In the genomic region with DNA sequence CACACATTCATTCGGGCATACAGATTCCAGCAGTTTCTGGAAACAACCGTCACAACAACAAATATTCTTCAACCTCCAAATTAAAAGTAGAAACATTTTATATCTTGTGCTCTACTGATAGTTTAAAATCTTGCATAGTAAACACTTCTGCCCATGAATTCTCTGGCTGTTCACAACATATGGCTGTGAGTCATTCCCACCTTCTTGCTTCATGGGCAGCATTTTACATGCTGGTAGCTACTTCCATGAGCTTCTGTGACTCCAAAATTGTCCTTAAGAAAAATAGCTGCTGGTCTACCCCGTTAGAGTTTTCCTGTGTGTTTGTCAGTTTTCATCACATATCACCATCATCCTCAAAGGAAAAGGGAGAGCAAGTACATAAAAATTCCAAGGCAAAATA, we compare ENCODE assay signal across 20 cellular contexts. TPM values are rescaled to one million over a fixed set of nuclear protein-coding genes. Genes with fewer than 3 reads are reported as not detected.
DNase-seq lines count a peak whose midpoint lies in the region; TF ChIP-seq lines count a peak whose summit lies in the region.
"Had no signal": no experiment of that assay in that cellular context is flagged by ENCODE, and none has a peak within 500 bp of the region (broad histone marks: within the 10 kb centered on the region; RNA-seq: fewer than 3 reads in every experiment).

No MANE protein-coding gene starts in this region.

- H4K12ac ChIP-seq in trophoblast cell (ENCODE audit: low read depth, low read length): no peak overlapping the region

- DNase-seq in ELR (ENCODE audit: low read depth) (peak; percentile 16), astrocyte of the spinal cord (ENCODE audit: low read depth, low spot score) (peak; percentile 3), fibroblast of mammary gland (ENCODE audit: low read depth) (peak; percentile 39), trophoblast cell (peak; percentile 30 to 61), cardiac septum (ENCODE audit: low spot score) (no peak), retina (no peak), NCI-H446 treated with DMSO at 0.1 percent for 48 hours (lab: John Stamatoyannopoulos, UW) (no peak)
- DNase-seq: ACHN, DMS79 treated with DMSO at 0.1 percent for 48 hours, GDM1, H9, Kasumi-1, MM.1S, NCI-H1092 treated with DMSO at 0.1 percent for 48 hours, NCI-H2081 treated with DMSO at 0.1 percent for 48 hours, NCI-H510A, NCI-H82, OCI-M1, SHP77, SK-N-SH had no signal

- H3K23ac ChIP-seq in trophoblast cell (ENCODE audit: low read length): no peak overlapping the region

- no peak overlapping the region for H3K4ac ChIP-seq in trophoblast cell (ENCODE audit: low read depth, low read length)

- no peaks in the 10 kb centered on the region for H3K79me1 ChIP-seq in trophoblast cell (ENCODE audit: low read length)

- H3K27ac ChIP-seq in trophoblast cell (ENCODE audit: low read depth, low read length): no peak overlapping the region

- no peak overlapping the region for H4K8ac ChIP-seq in trophoblast cell (ENCODE audit: low read depth, low read length)

- TF ChIP-seq CTCF in astrocyte of the spinal cord (IDR thresholded peaks at IDR 0.05; ENCODE audit: low read depth, low read length) (no peak), fibroblast of mammary gland (conservative IDR thresholded peaks at IDR 0.05; ENCODE audit: control insufficient read depth, insufficient read depth, low read depth, low read length) (no peak)

- no peak overlapping the region for H2BK120ac ChIP-seq in trophoblast cell (ENCODE audit: insufficient read depth, low read length, poor library complexity)

- H2BK12ac ChIP-seq in trophoblast cell (ENCODE audit: low read length): no peak overlapping the region

- H3K18ac ChIP-seq in trophoblast cell (ENCODE audit: low read length): no peak overlapping the region

- no peak overlapping the region for H3K14ac ChIP-seq in trophoblast cell (ENCODE audit: low read length)

- H3K4me3 ChIP-seq in astrocyte of the spinal cord (ENCODE audit: low read depth, low read length) (no peak overlapping the region), fibroblast of mammary gland (ENCODE audit: control insufficient read depth, low read depth, low read length) (no peak overlapping the region), trophoblast cell (ENCODE audit: low read depth, low read length) (no peak overlapping the region)

- H3K36me3 ChIP-seq in trophoblast cell (ENCODE audit: control insufficient read depth in 1 of 2, insufficient read depth in 2 of 2, low read length in 2 of 2): peaks cover 0 to 3% of the 10 kb centered on the region in 2 experiments

- no peak overlapping the region for H4K91ac ChIP-seq in trophoblast cell (ENCODE audit: low read depth, low read length)

- H3K27me3 ChIP-seq in trophoblast cell (ENCODE audit: insufficient read depth, low read length): no peaks in the 10 kb centered on the region

- H2AFZ ChIP-seq in trophoblast cell (ENCODE audit: insufficient read depth, low read length, poor library complexity): no peak overlapping the region

- no peak overlapping the region for H2AK5ac ChIP-seq in trophoblast cell (ENCODE audit: low read length)

- intact Hi-C loops in cardiac septum (cut with DNase I): no loop called here

- no peaks in the 10 kb centered on the region for H3K9me3 ChIP-seq in trophoblast cell (ENCODE audit: insufficient read depth, low read depth, low read length)
- H3K9me3 ChIP-seq: SK-N-SH had no signal

- H3K4me2 ChIP-seq in trophoblast cell (ENCODE audit: low read length): no peak overlapping the region
- H3K4me2 ChIP-seq: SK-N-SH had no signal

- no peak overlapping the region for H2BK5ac ChIP-seq in trophoblast cell (ENCODE audit: low read depth, low read length, poor library complexity)

- WGBS in trophoblast cell (ENCODE audit: extremely low coverage, insufficient coverage, insufficient read length): no CpG with 5 or more reads among the region's 3 CpGs

- in situ Hi-C loops in astrocyte of the spinal cord (cut with HindIII; ENCODE audit: low sequenced_read_pairs): no loop called here

- no peaks in the 10 kb centered on the region for H3K4me1 ChIP-seq in trophoblast cell (ENCODE audit: control insufficient read depth in 1 of 2, insufficient read depth in 2 of 2, low read length in 2 of 2)

- no peaks in the 10 kb centered on the region for H3K79me2 ChIP-seq in trophoblast cell (ENCODE audit: control insufficient read depth, insufficient read depth, low read length, poor library complexity)

- no peak overlapping the region for H3K9ac ChIP-seq in trophoblast cell (ENCODE audit: low read length)
- H3K9ac ChIP-seq: SK-N-SH had no signal

RNA-seq across cellular contexts. Expression of gene PNPLA4, which starts 22.7 kb away (rescaled TPM):
- 13.9 and 14.6 TPM in 2 replicates for polyA plus RNA-seq in trophoblast cell (2013)
- 43.8 TPM for total RNA-seq in cardiac septum

Comparison
In these comparisons a context has a peak if more than half of its experiments do, and no peak if none do; other contexts are left out.
1. DNase-seq: peak in ELR (single experiment), astrocyte of the spinal cord (single experiment), fibroblast of mammary gland (single experiment) and trophoblast cell (2 of 2); none in cardiac septum (single experiment), retina (single experiment) and NCI-H446 treated with DMSO at 0.1 percent for 48 hours (single experiment).